In the genomic region with DNA sequence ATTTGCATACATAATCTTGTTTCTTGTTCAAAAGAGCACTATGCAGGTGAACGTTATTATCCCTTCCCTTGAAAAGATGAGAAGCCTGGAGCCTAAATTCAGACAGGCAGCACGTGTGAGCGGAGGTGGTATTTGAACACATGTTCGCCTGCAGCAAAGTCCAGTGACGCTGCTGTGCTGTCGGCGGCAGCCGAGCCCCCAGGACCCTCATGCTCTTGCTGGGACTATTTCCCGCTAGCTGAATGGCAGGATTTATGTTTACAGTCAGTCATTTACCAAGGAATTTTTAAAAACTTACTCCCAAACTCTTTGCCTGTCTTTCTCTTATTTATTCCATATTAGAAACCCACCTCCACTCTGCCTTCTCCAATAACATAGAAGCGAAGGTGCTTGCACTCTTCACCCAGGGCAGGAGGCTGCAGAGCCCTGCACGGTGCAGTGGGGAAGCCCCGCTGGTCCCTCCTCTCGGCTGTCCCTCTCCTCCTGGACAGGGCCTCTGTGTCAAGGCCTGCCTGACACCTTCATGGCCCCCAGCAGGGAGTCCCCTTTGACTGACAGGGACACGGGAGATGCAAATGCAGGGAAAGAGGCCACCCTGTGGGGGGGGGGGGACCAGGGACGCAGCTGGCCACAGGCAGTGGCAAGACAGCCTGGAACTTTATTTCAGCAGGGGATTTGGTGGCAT, we compare ENCODE assay signal across 1 cellular context.
TF ChIP-seq lines count a peak whose summit lies in the region.

No MANE protein-coding gene starts in this region.

TF ChIP-seq in GM23338, 12 proteins besides CTCF, POLR2A, EP300 and RAD21 (continued from another document):
- TF ChIP-seq, protein P1, sequence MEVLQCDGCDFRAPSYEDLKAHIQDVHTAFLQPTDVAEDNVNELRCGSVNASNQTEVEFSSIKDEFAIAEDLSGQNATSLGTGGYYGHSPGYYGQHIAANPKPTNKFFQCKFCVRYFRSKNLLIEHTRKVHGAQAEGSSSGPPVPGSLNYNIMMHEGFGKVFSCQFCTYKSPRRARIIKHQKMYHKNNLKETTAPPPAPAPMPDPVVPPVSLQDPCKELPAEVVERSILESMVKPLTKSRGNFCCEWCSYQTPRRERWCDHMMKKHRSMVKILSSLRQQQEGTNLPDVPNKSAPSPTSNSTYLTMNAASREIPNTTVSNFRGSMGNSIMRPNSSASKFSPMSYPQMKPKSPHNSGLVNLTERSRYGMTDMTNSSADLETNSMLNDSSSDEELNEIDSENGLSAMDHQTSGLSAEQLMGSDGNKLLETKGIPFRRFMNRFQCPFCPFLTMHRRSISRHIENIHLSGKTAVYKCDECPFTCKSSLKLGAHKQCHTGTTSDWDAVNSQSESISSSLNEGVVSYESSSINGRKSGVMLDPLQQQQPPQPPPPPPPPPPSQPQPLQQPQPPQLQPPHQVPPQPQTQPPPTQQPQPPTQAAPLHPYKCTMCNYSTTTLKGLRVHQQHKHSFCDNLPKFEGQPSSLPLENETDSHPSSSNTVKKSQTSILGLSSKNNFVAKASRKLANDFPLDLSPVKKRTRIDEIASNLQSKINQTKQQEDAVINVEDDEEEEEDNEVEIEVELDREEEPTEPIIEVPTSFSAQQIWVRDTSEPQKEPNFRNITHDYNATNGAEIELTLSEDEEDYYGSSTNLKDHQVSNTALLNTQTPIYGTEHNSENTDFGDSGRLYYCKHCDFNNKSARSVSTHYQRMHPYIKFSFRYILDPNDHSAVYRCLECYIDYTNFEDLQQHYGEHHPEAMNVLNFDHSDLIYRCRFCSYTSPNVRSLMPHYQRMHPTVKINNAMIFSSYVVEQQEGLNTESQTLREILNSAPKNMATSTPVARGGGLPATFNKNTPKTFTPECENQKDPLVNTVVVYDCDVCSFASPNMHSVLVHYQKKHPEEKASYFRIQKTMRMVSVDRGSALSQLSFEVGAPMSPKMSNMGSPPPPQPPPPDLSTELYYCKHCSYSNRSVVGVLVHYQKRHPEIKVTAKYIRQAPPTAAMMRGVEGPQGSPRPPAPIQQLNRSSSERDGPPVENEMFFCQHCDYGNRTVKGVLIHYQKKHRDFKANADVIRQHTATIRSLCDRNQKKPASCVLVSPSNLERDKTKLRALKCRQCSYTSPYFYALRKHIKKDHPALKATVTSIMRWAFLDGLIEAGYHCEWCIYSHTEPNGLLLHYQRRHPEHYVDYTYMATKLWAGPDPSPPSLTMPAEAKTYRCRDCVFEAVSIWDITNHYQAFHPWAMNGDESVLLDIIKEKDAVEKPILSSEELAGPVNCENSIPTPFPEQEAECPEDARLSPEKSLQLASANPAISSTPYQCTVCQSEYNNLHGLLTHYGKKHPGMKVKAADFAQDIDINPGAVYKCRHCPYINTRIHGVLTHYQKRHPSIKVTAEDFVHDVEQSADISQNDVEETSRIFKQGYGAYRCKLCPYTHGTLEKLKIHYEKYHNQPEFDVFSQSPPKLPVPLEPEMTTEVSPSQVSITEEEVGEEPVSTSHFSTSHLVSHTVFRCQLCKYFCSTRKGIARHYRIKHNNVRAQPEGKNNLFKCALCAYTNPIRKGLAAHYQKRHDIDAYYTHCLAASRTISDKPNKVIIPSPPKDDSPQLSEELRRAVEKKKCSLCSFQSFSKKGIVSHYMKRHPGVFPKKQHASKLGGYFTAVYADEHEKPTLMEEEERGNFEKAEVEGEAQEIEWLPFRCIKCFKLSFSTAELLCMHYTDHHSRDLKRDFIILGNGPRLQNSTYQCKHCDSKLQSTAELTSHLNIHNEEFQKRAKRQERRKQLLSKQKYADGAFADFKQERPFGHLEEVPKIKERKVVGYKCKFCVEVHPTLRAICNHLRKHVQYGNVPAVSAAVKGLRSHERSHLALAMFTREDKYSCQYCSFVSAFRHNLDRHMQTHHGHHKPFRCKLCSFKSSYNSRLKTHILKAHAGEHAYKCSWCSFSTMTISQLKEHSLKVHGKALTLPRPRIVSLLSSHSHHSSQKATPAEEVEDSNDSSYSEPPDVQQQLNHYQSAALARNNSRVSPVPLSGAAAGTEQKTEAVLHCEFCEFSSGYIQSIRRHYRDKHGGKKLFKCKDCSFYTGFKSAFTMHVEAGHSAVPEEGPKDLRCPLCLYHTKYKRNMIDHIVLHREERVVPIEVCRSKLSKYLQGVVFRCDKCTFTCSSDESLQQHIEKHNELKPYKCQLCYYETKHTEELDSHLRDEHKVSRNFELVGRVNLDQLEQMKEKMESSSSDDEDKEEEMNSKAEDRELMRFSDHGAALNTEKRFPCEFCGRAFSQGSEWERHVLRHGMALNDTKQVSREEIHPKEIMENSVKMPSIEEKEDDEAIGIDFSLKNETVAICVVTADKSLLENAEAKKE (CRISPR knock-in tag; IDR thresholded peaks at IDR 0.05): no peak
